8 cellular contexts compared by ENCODE assay signal in genomic region chr3:11847035-11847394, GRCh38. TPM values are rescaled to one million over a fixed set of nuclear protein-coding genes. Genes with fewer than 3 reads are reported as not detected.
DNase-seq lines count a peak whose midpoint lies in the region; ATAC-seq, FAIRE-seq and TF ChIP-seq lines count a peak whose summit lies in the region.

No MANE protein-coding gene starts in this region.

- H3K36me3 Mint-ChIP-seq in HFFc6 (ENCODE audit: low read depth) (peaks cover 6% of the 10 kb centered on the region), brain (peaks cover 20% of the 10 kb centered on the region)

- ATAC-seq in A549: no peak

- H3K9me3 Mint-ChIP-seq in HFFc6: no peaks in the 10 kb centered on the region
- H3K9me3 Mint-ChIP-seq in brain: no peaks in the 10 kb centered on the region

- TF ChIP-seq POLR2A in A549 (IDR thresholded peaks at IDR 0.05; ENCODE audit: low read length): no peak

- WGBS in A549 (ENCODE audit: missing lambda C conversion rate): 22% methylated on average over 18 of the region's 18 CpGs
- 32 to 34% methylated on average over 15 to 17 of the region's 18 CpGs for WGBS in mesodermal cell (ENCODE audit: insufficient coverage in 2 of 2), 2 experiments

- H3K36me3 ChIP-seq in mesodermal cell (ENCODE audit: control insufficient read depth, insufficient read depth, low read length): peaks cover 26% of the 10 kb centered on the region

- TF ChIP-seq RAD21 in A549 (conservative IDR thresholded peaks at IDR 0.05 in 1 of 2, IDR thresholded peaks at IDR 0.05 in 1 of 2): no peak

- H3K27me3 Mint-ChIP-seq in HFFc6 (ENCODE audit: insufficient read depth): peaks cover 6% of the 10 kb centered on the region
- H3K27me3 Mint-ChIP-seq in brain: peaks cover 10% of the 10 kb centered on the region

- H3K9me3 ChIP-seq in A549 (no peaks in the 10 kb centered on the region), mesodermal cell (ENCODE audit: control insufficient read depth, low read length) (no peaks in the 10 kb centered on the region)

- CTCF ChIA-PET in A549 (lab: Yijun Ruan, JAX): interaction anchor here (0.6 to 2.5 kb wide), 8 partner anchors 9 to 506 kb away, joined by 3 to 14 read pairs (median 4); no protein-coding TSS in a partner anchor

- TF ChIP-seq CTCF in A549 (IDR thresholded peaks at IDR 0.05) (no peak; the same call in 1 of the 3 replicates), HFFc6 (IDR thresholded peaks at IDR 0.05) (no peak), brain (conservative IDR thresholded peaks at IDR 0.05) (peak; percentile 29 to 50)

- peak overlapping the region; percentile 100 for H3K4me3 Mint-ChIP-seq in HFFc6
- H3K4me3 Mint-ChIP-seq in brain: peak overlapping the region; percentile 95 to 99 (median 98)

- H3K4me2 ChIP-seq in A549: peak overlapping the region; percentile 71

- DNase-seq in A549 (ENCODE audit: low read depth in 1 of 2, low spot score in 1 of 2) (no peak), HFFc6 (no peak), DMS53 (lab: John Stamatoyannopoulos, UW) (no peak), RCC 7860 (ENCODE audit: low spot score) (no peak), DMS153 treated with DMSO at 0.1 percent for 48 hours (lab: John Stamatoyannopoulos, UW; ENCODE audit: unreplicated experiment) (no peak), frontal cortex (ENCODE audit: low spot score in 2 of 2) (no peak)

- H3K4me1 ChIP-seq in A549 (peaks cover 15% of the 10 kb centered on the region; the same call in 2 of the 3 replicates), mesodermal cell (ENCODE audit: control insufficient read depth, insufficient read depth, low read length, poor library complexity, severe bottlenecking) (no peaks in the 10 kb centered on the region)

- FAIRE-seq in A549 (lab: Jason Lieb, UNC) (no peak), RCC 7860 (lab: Jason Lieb, UNC) (no peak), frontal cortex (lab: Jason Lieb, UNC) (no peak)

- POLR2A ChIA-PET in A549 (lab: Yijun Ruan, JAX): interaction anchor here (0.5 kb wide), 1 partner anchor 204 kb away, joined by 3 read pairs; no protein-coding TSS in a partner anchor

- H3K27ac ChIP-seq in A549: peak overlapping the region in 1 of 2 experiments; percentile 93; a peak in 2 of 6 replicates
- no peak overlapping the region for H3K27ac ChIP-seq in mesodermal cell (ENCODE audit: low read depth, low read length, severe bottlenecking)

- H3K27ac Mint-ChIP-seq in HFFc6: peak overlapping the region; percentile 93
- peak overlapping the region; percentile 93 to 97 (median 97) for H3K27ac Mint-ChIP-seq in brain

- H3K4me1 Mint-ChIP-seq in HFFc6 (ENCODE audit: low read depth) (peaks cover 30% of the 10 kb centered on the region), brain (peaks cover 46% of the 10 kb centered on the region)

- H3K4me3 ChIP-seq in A549 (peak overlapping the region; percentile 94; the same call in 2 of the 3 replicates), mesodermal cell (ENCODE audit: extremely low read depth, insufficient read depth, low read length, poor library complexity, severe bottlenecking) (peak overlapping the region; percentile 90)

- TF ChIP-seq EP300 in A549 (IDR thresholded peaks at IDR 0.05): no peak

TF ChIP-seq in A549, 52 proteins besides CTCF, POLR2A, EP300 and RAD21:
- TF ChIP-seq JUN (IDR thresholded peaks at IDR 0.05): peak in 1 of 2 experiments; percentile 38; a peak in 3 of 5 replicates
- no peak for TF ChIP-seq TP53 (CRISPR knock-in tag; IDR thresholded peaks at IDR 0.05)

RNA-seq across cellular contexts. Expression of gene TAMM41, which starts 0.3 kb away (rescaled TPM):
- 16.8 and 17.5 TPM in 2 replicates for polyA plus RNA-seq in A549 (2011; rRNA removed)
- 21.3 and 22.9 TPM in 2 replicates for polyA plus RNA-seq in A549 (2012; cell fraction: cytosol; rRNA removed)
- polyA plus RNA-seq in A549 (2012; cell fraction: nucleus; rRNA removed): 37.1 and 56.2 TPM in 2 replicates
- 14.9 to 16.1 TPM (median 16.0 TPM) in 3 replicates for polyA plus RNA-seq in A549 (2017; fragmentation: RNase III; extraction: RNeasy Plus Mini Kit Qiagen cat#74134 plus additional on column Dnase treatment)
- polyA minus RNA-seq in A549 (2011; rRNA and poly(A)+ RNA removed): 11.5 and 17.6 TPM in 2 replicates
- total RNA-seq in HFFc6 (2021; fragmentation: NEBNext Ultra II Directional; extraction: Animal tissue kit (Norgen Biotek cat#: 25700)): 10 to 100 TPM; 11.5 to 16.3 (median 14.9) TPM
- 10.6 TPM for polyA plus RNA-seq in brain (ENCODE audit: insufficient read depth, low read depth, low replicate concordance)
- polyA plus RNA-seq in mesodermal cell (2013, experiment 1 of 2): 27.2 TPM
- 24.6 TPM for polyA plus RNA-seq in mesodermal cell (2013, experiment 2 of 2)
- total RNA-seq in frontal cortex: 10.2 TPM

Comparison
In these comparisons a context has a peak if more than half of its experiments do, and no peak if none do; other contexts are left out.
1. CTCF ChIP-seq: peak in brain (2 of 2); none in A549 (single experiment) and HFFc6 (single experiment).